16 cellular contexts compared by ENCODE assay signal in the genomic region with DNA sequence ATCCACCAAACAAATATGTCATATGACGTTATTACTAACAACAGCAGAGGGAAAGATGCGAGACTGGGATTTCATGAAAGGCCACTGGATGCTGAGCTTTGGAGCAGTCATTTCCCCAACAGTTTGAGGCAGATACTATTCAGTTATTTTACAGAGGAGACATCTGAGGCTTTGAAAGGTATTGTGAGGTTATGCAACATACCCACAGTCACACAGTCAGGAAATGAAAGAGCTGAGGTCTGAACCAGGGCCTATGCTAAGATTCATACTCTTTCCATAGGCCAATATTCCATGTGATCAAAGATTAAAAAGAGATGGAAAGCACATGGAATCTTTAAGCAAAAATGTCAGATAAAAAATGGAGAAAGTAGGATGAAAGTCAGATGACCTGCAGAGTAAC.
"Had no signal": no experiment of that assay in that cellular context is flagged by ENCODE, and none has a peak within 500 bp of the region (broad histone marks: within the 10 kb centered on the region; RNA-seq: fewer than 3 reads in every experiment).

No MANE protein-coding gene starts in this region.

- H3K9me3 ChIP-seq: thyroid gland, uterus had no signal

- ATAC-seq: activated T-cell treated with anti-CD3 and anti-CD28 coated beads, Interleukin-2, amount 50 U/mL, for 4 hours; stimulated activated effector memory CD8-positive, alpha-beta T cell treated with anti-CD3 and anti-CD28 coated beads, Interleukin-12 subunit alpha, Interleukin-12 subunit beta, amount 100 ng/mL, for 72 hours had no signal

- H3K4me1 ChIP-seq: neural progenitor cell, parathyroid adenoma, uterus had no signal

- H3K27ac ChIP-seq: epithelial cell of prostate, hepatocyte, neural progenitor cell, parathyroid adenoma, thyroid gland, uterus, VCaP had no signal

- H3K9me3 Mint-ChIP-seq: activated CD4-positive, alpha-beta memory T cell treated with anti-CD3 and anti-CD28 coated beads for 36 hours; neural progenitor cell had no signal

- H3K4me3 Mint-ChIP-seq: activated CD4-positive, alpha-beta memory T cell treated with anti-CD3 and anti-CD28 coated beads for 36 hours; activated naive CD8-positive, alpha-beta T cell treated with anti-CD3 and anti-CD28 coated beads, Interleukin-2, amount 10 ng/mL, durations not matched to agents 7 days and 5 days; activated T-cell treated with anti-CD3 and anti-CD28 coated beads, Interleukin-2, amount 50 U/mL, for 4 hours; neural progenitor cell; stimulated activated effector memory CD8-positive, alpha-beta T cell treated with anti-CD3 and anti-CD28 coated beads, Interleukin-12 subunit alpha, Interleukin-12 subunit beta, amount 100 ng/mL, for 72 hours had no signal

- H3K36me3 Mint-ChIP-seq: activated CD4-positive, alpha-beta memory T cell treated with anti-CD3 and anti-CD28 coated beads for 36 hours; activated naive CD8-positive, alpha-beta T cell treated with anti-CD3 and anti-CD28 coated beads, Interleukin-2, amount 10 ng/mL, durations not matched to agents 7 days and 5 days; stimulated activated effector memory CD8-positive, alpha-beta T cell treated with anti-CD3 and anti-CD28 coated beads, Interleukin-12 subunit alpha, Interleukin-12 subunit beta, amount 100 ng/mL, for 72 hours had no signal

- H3K27me3 Mint-ChIP-seq: activated CD4-positive, alpha-beta memory T cell treated with anti-CD3 and anti-CD28 coated beads for 36 hours had no signal

- H3K4me3 ChIP-seq: hepatocyte, neural progenitor cell, thyroid gland, uterus had no signal

- DNase-seq: activated CD4-positive, alpha-beta memory T cell treated with anti-CD3 and anti-CD28 coated beads for 36 hours; activated gamma-delta T cell treated with Interleukin-2 at 50 U/mL for 16 hours; activated naive CD8-positive, alpha-beta T cell treated with anti-CD3 and anti-CD28 coated beads, Interleukin-2, amount 10 ng/mL, durations not matched to agents 7 days and 5 days; activated T-cell treated with anti-CD3 and anti-CD28 coated beads, Interleukin-2, amount 50 U/mL, for 4 hours; aorta; effector CD8-positive, alpha-beta T cell; small intestine; T-helper 9 cell; thyroid gland; uterus had no signal

- H3K36me3 ChIP-seq: thyroid gland, uterus had no signal

- H3K27me3 ChIP-seq: hepatocyte, neural progenitor cell, thyroid gland, uterus had no signal

- H3K27ac Mint-ChIP-seq: activated CD4-positive, alpha-beta memory T cell treated with anti-CD3 and anti-CD28 coated beads for 36 hours; activated naive CD8-positive, alpha-beta T cell treated with anti-CD3 and anti-CD28 coated beads, Interleukin-2, amount 10 ng/mL, durations not matched to agents 7 days and 5 days; neural progenitor cell; stimulated activated effector memory CD8-positive, alpha-beta T cell treated with anti-CD3 and anti-CD28 coated beads, Interleukin-12 subunit alpha, Interleukin-12 subunit beta, amount 100 ng/mL, for 72 hours had no signal

- H3K4me1 Mint-ChIP-seq: activated naive CD8-positive, alpha-beta T cell treated with anti-CD3 and anti-CD28 coated beads, Interleukin-2, amount 10 ng/mL, durations not matched to agents 7 days and 5 days; stimulated activated effector memory CD8-positive, alpha-beta T cell treated with anti-CD3 and anti-CD28 coated beads, Interleukin-12 subunit alpha, Interleukin-12 subunit beta, amount 100 ng/mL, for 72 hours had no signal
